8 cellular contexts compared by ENCODE assay signal in genomic region chr12:83826112-83826511, GRCh38.
DNase-seq lines count a peak whose midpoint lies in the region; ATAC-seq, FAIRE-seq and TF ChIP-seq lines count a peak whose summit lies in the region.

No MANE protein-coding gene starts in this region.

- peak; percentile 90 for FAIRE-seq in keratinocyte (lab: Jason Lieb, UNC)

- H3K4me1 Mint-ChIP-seq in activated CD8-positive, alpha-beta T cell treated with anti-CD3 and anti-CD28 coated beads, Interleukin-2, amount 10 ng/mL, durations not matched to agents 7 days and 5 days (ENCODE audit: low read depth) = no peaks in the 10 kb centered on the region

- no peaks in the 10 kb centered on the region for H3K79me2 ChIP-seq in keratinocyte (ENCODE audit: control insufficient read depth, insufficient read depth, low read length)

- H3K4me1 ChIP-seq in keratinocyte (ENCODE audit: control insufficient read depth, extremely low read depth, insufficient read depth, low read length) = peaks cover 2% of the 10 kb centered on the region

- ATAC-seq in GM21515 (IDR thresholded peaks at IDR 0.05; ENCODE audit: unreplicated experiment) (peak; percentile 80), HG03575 (IDR thresholded peaks at IDR 0.05; ENCODE audit: extremely low read depth, insufficient number of reproducible peaks, low FRiP score, unreplicated experiment) (peak; percentile 62)
- no peak for ATAC-seq in activated CD8-positive, alpha-beta T cell treated with anti-CD3 and anti-CD28 coated beads, Interleukin-2, amount 10 ng/mL, durations not matched to agents 7 days and 5 days

- no peaks in the 10 kb centered on the region for H3K27me3 Mint-ChIP-seq in activated CD8-positive, alpha-beta T cell treated with anti-CD3 and anti-CD28 coated beads, Interleukin-2, amount 10 ng/mL, durations not matched to agents 7 days and 5 days (ENCODE audit: low read depth)

- H3K4me2 ChIP-seq in keratinocyte (ENCODE audit: control insufficient read depth, extremely low read depth, insufficient read depth, low read depth, low read length) = no peak overlapping the region

- CTCF ChIA-PET in activated CD8-positive, alpha-beta T cell treated with anti-CD3 and anti-CD28 coated beads, Interleukin-2, amount 10 ng/mL, durations not matched to agents 7 days and 5 days (lab: Charles Lee) = interaction anchor here (0.6 to 1.4 kb wide), 5 partner anchors 15 to 1298 kb away, joined by 3 to 5 read pairs (median 3); no protein-coding TSS in a partner anchor

- no peaks in the 10 kb centered on the region for H3K9me3 ChIP-seq in keratinocyte (ENCODE audit: control insufficient read depth, low read depth, low read length)

- no peak overlapping the region for H2AFZ ChIP-seq in keratinocyte (ENCODE audit: control insufficient read depth, low read length)

- peak; percentile 90 to 98 (median 91) for TF ChIP-seq CTCF in keratinocyte (optimal IDR thresholded peaks at IDR 0.05 in 1 of 3, IDR thresholded peaks at IDR 0.05 in 1 of 3, conservative IDR thresholded peaks at IDR 0.05 in 1 of 3; ENCODE audit: extremely low read depth in 1 of 3, insufficient read depth in 2 of 3, low read length in 3 of 3)

- no peak overlapping the region for H3K27ac Mint-ChIP-seq in activated CD8-positive, alpha-beta T cell treated with anti-CD3 and anti-CD28 coated beads, Interleukin-2, amount 10 ng/mL, durations not matched to agents 7 days and 5 days

- dilution Hi-C loops in keratinocyte (cut with MboI; ENCODE audit: extremely low pct_ligation_motif_present, low sequenced_read_pairs) = loop anchor here (25.0 kb wide), 1 partner anchor 561 kb away; no protein-coding TSS in a partner anchor

- no peaks in the 10 kb centered on the region for H3K27me3 ChIP-seq in keratinocyte (ENCODE audit: control insufficient read depth, extremely low read depth, insufficient read depth, low read length)

- no peaks in the 10 kb centered on the region for H4K20me1 ChIP-seq in keratinocyte (ENCODE audit: control insufficient read depth, extremely low read depth, insufficient read depth, low read length)

- H3K9me1 ChIP-seq in keratinocyte (ENCODE audit: control insufficient read depth, extremely low read depth, insufficient read depth, low read length) = no peaks in the 10 kb centered on the region

- no peaks in the 10 kb centered on the region for H3K36me3 Mint-ChIP-seq in activated CD8-positive, alpha-beta T cell treated with anti-CD3 and anti-CD28 coated beads, Interleukin-2, amount 10 ng/mL, durations not matched to agents 7 days and 5 days (ENCODE audit: low read depth)

- no peak overlapping the region for H3K4me3 Mint-ChIP-seq in activated CD8-positive, alpha-beta T cell treated with anti-CD3 and anti-CD28 coated beads, Interleukin-2, amount 10 ng/mL, durations not matched to agents 7 days and 5 days

- H3K9ac ChIP-seq in keratinocyte (ENCODE audit: control insufficient read depth, extremely low read depth, insufficient read depth, low read length) = no peak overlapping the region

- DNase-seq in activated CD4-positive, alpha-beta T cell treated with anti-CD3 and anti-CD28 coated beads for 48 hours = peak; percentile 53
- no peak for DNase-seq in activated CD4-positive, alpha-beta T cell treated with anti-CD3 and anti-CD28 coated beads for 4 hours
- peak; percentile 30 for DNase-seq in activated CD8-positive, alpha-beta T cell treated with anti-CD3 and anti-CD28 coated beads, Interleukin-2, amount 10 ng/mL, durations not matched to agents 7 days and 5 days
- no peak for DNase-seq in keratinocyte (ENCODE audit: low read depth, low spot score)
- DNase-seq in NCI-H2029 (lab: John Stamatoyannopoulos, UW) = no peak
- DNase-seq in MV-4-11 (lab: John Stamatoyannopoulos, UW) = no peak

- no peak overlapping the region for H3K27ac ChIP-seq in keratinocyte (ENCODE audit: control insufficient read depth, insufficient read depth, low read length)

- POLR2A ChIA-PET in activated CD8-positive, alpha-beta T cell treated with anti-CD3 and anti-CD28 coated beads, Interleukin-2, amount 10 ng/mL, durations not matched to agents 7 days and 5 days (lab: Charles Lee) = interaction anchor here (0.6 kb wide), 1 partner anchor 954 kb away, joined by 3 read pairs; no protein-coding TSS in a partner anchor

- H3K4me3 ChIP-seq in keratinocyte (ENCODE audit: control insufficient read depth in 2 of 3, extremely low read depth in 1 of 3, insufficient read depth in 2 of 3, low read depth in 1 of 3, low read length in 3 of 3) = no peak overlapping the region

- H3K9me3 Mint-ChIP-seq in activated CD8-positive, alpha-beta T cell treated with anti-CD3 and anti-CD28 coated beads, Interleukin-2, amount 10 ng/mL, durations not matched to agents 7 days and 5 days (ENCODE audit: insufficient read depth) = no peaks in the 10 kb centered on the region

- H3K36me3 ChIP-seq in keratinocyte (ENCODE audit: control insufficient read depth in 2 of 2, extremely low read depth in 1 of 2, insufficient read depth in 2 of 2, low read length in 2 of 2) = no peaks in the 10 kb centered on the region

Comparison
In these comparisons a context has a peak if more than half of its experiments do, and no peak if none do; other contexts are left out.
1. DNase-seq: peak in activated CD4-positive, alpha-beta T cell treated with anti-CD3 and anti-CD28 coated beads for 48 hours (single experiment) and activated CD8-positive, alpha-beta T cell treated with anti-CD3 and anti-CD28 coated beads, Interleukin-2, amount 10 ng/mL, durations not matched to agents 7 days and 5 days (single experiment); none in activated CD4-positive, alpha-beta T cell treated with anti-CD3 and anti-CD28 coated beads for 4 hours (0 of 2), keratinocyte (single experiment), NCI-H2029 (single experiment) and MV-4-11 (single experiment).